22 cellular contexts compared by ENCODE assay signal in the genomic region with DNA sequence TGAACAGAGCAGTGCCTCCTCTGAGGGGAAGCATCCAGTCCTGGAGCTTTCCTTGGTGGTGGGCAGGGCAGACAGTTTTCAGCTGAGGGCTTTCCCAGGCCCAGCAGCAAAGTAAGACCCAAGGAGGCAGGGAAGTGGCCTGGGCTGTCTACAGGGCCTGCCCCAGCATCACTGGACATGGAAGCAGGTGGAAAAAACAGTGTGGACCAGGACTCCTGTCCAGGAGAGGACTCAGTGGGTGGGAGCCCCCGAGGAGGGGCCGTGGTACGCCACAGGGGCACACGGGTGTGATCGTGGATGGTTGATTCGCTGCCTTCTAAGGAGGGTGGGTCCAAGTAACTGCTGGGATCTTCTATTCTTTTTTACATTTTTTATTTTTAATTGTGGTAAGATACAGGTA.
DNase-seq lines count a peak whose midpoint lies in the region; ATAC-seq and TF ChIP-seq lines count a peak whose summit lies in the region.
"Had no signal": no experiment of that assay in that cellular context is flagged by ENCODE, and none has a peak within 500 bp of the region (broad histone marks: within the 10 kb centered on the region; RNA-seq: fewer than 3 reads in every experiment).

No MANE protein-coding gene starts in this region.

- H3K27ac ChIP-seq in cardiac muscle cell: peak overlapping the region; percentile 55
- no peak overlapping the region for H3K27ac ChIP-seq in heart left ventricle
- H3K27ac ChIP-seq: BLaER1 had no signal

- DNase-seq in cardiac muscle cell (ENCODE audit: low read depth in 1 of 2, low spot score in 1 of 2) (no peak), heart left ventricle (no peak), mesenteric fat pad (ENCODE audit: low spot score) (peak; percentile 83), foreskin melanocyte (no peak)
- DNase-seq: 8988T; ACHN; BE2C; C1 segment of cervical spinal cord; CD4-positive, alpha-beta memory T cell; CD4-positive, CD25-positive, alpha-beta regulatory T cell; CD8-positive, alpha-beta memory T cell; COR-L47; DMS 273 treated with DMSO at 0.1 percent for 48 hours; DMS153; DMS53; DMS79; DND-41; EL; GDM1 had no signal

- no peak for TF ChIP-seq POLR2A in heart left ventricle (IDR thresholded peaks at IDR 0.05)

- TF ChIP-seq CTCF in cardiac muscle cell (IDR thresholded peaks at IDR 0.05; ENCODE audit: low read depth, low read length) (no peak), heart left ventricle (IDR thresholded peaks at IDR 0.05) (no peak)

- ATAC-seq in heart left ventricle (no peak), GM21786 (IDR thresholded peaks at IDR 0.05; ENCODE audit: unreplicated experiment) (no peak)
- ATAC-seq: GM12878 had no signal

- WGBS in heart left ventricle, 4 donors: 96 to 99% (median 98%) methylated on average over 6 of the region's 6 CpGs

- H3K36me3 ChIP-seq in cardiac muscle cell: peaks cover 23% of the 10 kb centered on the region
- no peaks in the 10 kb centered on the region for H3K36me3 ChIP-seq in heart left ventricle
- H3K36me3 ChIP-seq: BLaER1 had no signal

- H3K27me3 ChIP-seq in cardiac muscle cell (no peaks in the 10 kb centered on the region), heart left ventricle (no peaks in the 10 kb centered on the region)
- H3K27me3 ChIP-seq: BE2C, BLaER1 had no signal

- H3K4me3 ChIP-seq in cardiac muscle cell (no peak overlapping the region), heart left ventricle (no peak overlapping the region)
- H3K4me3 ChIP-seq: BLaER1, GM12878 had no signal

- H3K4me1 ChIP-seq in cardiac muscle cell (ENCODE audit: low read depth) (peaks cover 13% of the 10 kb centered on the region), heart left ventricle (no peaks in the 10 kb centered on the region)
- H3K4me1 ChIP-seq: BLaER1 had no signal

- no peaks in the 10 kb centered on the region for H3K9me3 ChIP-seq in cardiac muscle cell (ENCODE audit: low read depth)
- no peaks in the 10 kb centered on the region for H3K9me3 ChIP-seq in heart left ventricle
- H3K9me3 ChIP-seq: BE2C, BLaER1 had no signal

- intact Hi-C loops in heart left ventricle (cut with DNase I): no loop called here
